Comparison of ENCODE assay signal across 27 cellular contexts in genomic region chr11:57974830-57975229, GRCh38. TPM values are rescaled to one million over a fixed set of nuclear protein-coding genes. Genes with fewer than 3 reads are reported as not detected.
DNase-seq lines count a peak whose midpoint lies in the region; ATAC-seq and TF ChIP-seq lines count a peak whose summit lies in the region.
"Had no signal": no experiment of that assay in that cellular context is flagged by ENCODE, and none has a peak within 500 bp of the region (broad histone marks: within the 10 kb centered on the region; RNA-seq: fewer than 3 reads in every experiment).

No MANE protein-coding gene starts in this region.

- H3K27me3 ChIP-seq in GM23338 (ENCODE audit: insufficient read depth) = no peaks in the 10 kb centered on the region
- H3K27me3 ChIP-seq in prostate gland (replicated peaks; ENCODE audit: insufficient read depth) = no peaks in the 10 kb centered on the region
- no peaks in the 10 kb centered on the region for H3K27me3 ChIP-seq in CD8-positive, alpha-beta T cell (ENCODE audit: insufficient read depth, low read length)

- TF ChIP-seq CTCF in GM23338 (conservative IDR thresholded peaks at IDR 0.05; ENCODE audit: low read depth in 2 of 2) (no peak), prostate gland (IDR thresholded peaks at IDR 0.05) (no peak)
- TF ChIP-seq CTCF in CD8-positive, alpha-beta T cell (IDR thresholded peaks at IDR 0.05) = no peak

- no peak overlapping the region for H3K4me2 ChIP-seq in GM23338

- no peaks in the 10 kb centered on the region for H3K4me1 ChIP-seq in GM23338 (ENCODE audit: insufficient read depth)
- no peaks in the 10 kb centered on the region for H3K4me1 ChIP-seq in prostate gland (replicated peaks)
- no peaks in the 10 kb centered on the region for H3K4me1 ChIP-seq in CD8-positive, alpha-beta T cell (ENCODE audit: insufficient read depth, low read length)

- H3K4me1 Mint-ChIP-seq in GM23338 = peaks cover 11% of the 10 kb centered on the region; the same call in 1 of the 3 replicates
- H3K4me1 Mint-ChIP-seq in CD8-positive, alpha-beta T cell (ENCODE audit: low read depth) = no peaks in the 10 kb centered on the region
- H3K4me1 Mint-ChIP-seq: CD4-positive, alpha-beta memory T cell; central memory CD8-positive, alpha-beta T cell; naive B cell; stimulated activated memory B cell treated with anti-CD40 and anti-IgM and Interleukin-4, amounts not matched to agents 10 μg/mL and 1 μg/mL and 100 μg/mL, for 72 hours had no signal

- DNase-seq in GM23338 (ENCODE audit: low spot score) (no peak), RPMI7951 (ENCODE audit: low read depth) (peak; percentile 2), iris pigment epithelial cell (ENCODE audit: low read depth) (peak; percentile 3), skeletal muscle cell (ENCODE audit: low read depth) (peak; percentile 71), putamen (ENCODE audit: low spot score) (no peak), 8988T (no peak), prostate gland (ENCODE audit: low spot score) (no peak)
- no peak for DNase-seq in CD8-positive, alpha-beta T cell
- DNase-seq: activated naive CD4-positive, alpha-beta T cell treated with anti-CD3 and anti-CD28 coated beads for 36 hours; activated T-cell treated with anti-CD3 and anti-CD28 coated beads, Interleukin-2, amount 50 U/mL, for 4 hours; CD4-positive, alpha-beta memory T cell; foreskin melanocyte; HCEC 1CT; KBM-7; naive B cell; NCI-H1092 treated with DMSO at 0.1 percent for 48 hours; NCI-H2029; NCI-H226; NCI-H774; PC-3; SHP77; small intestine had no signal

- H4K20me1 ChIP-seq in GM23338 (replicated peaks; ENCODE audit: insufficient read depth) = no peaks in the 10 kb centered on the region

- H3K4me3 ChIP-seq in GM23338 (no peak overlapping the region), skeletal muscle cell (ENCODE audit: low read depth, low read length) (no peak overlapping the region), prostate gland (no peak overlapping the region)
- no peak overlapping the region for H3K4me3 ChIP-seq in CD8-positive, alpha-beta T cell (ENCODE audit: low read depth, low read length)
- H3K4me3 ChIP-seq: thoracic aorta had no signal

- H3K36me3 Mint-ChIP-seq in GM23338 (ENCODE audit: low read depth) = no peaks in the 10 kb centered on the region
- no peaks in the 10 kb centered on the region for H3K36me3 Mint-ChIP-seq in CD8-positive, alpha-beta T cell
- H3K36me3 Mint-ChIP-seq: CD4-positive, alpha-beta memory T cell; naive B cell; stimulated activated memory B cell treated with anti-CD40 and anti-IgM and Interleukin-4, amounts not matched to agents 10 μg/mL and 1 μg/mL and 100 μg/mL, for 72 hours had no signal

- POLR2A ChIA-PET in CD8-positive, alpha-beta T cell (lab: Charles Lee) = no interaction called here

- no peak overlapping the region for H3K27ac Mint-ChIP-seq in GM23338
- no peak overlapping the region for H3K27ac Mint-ChIP-seq in CD8-positive, alpha-beta T cell
- H3K27ac Mint-ChIP-seq: activated naive CD4-positive, alpha-beta T cell treated with anti-CD3 and anti-CD28 coated beads for 36 hours; CD4-positive, alpha-beta memory T cell; naive B cell; stimulated activated memory B cell treated with anti-CD40 and anti-IgM and Interleukin-4, amounts not matched to agents 10 μg/mL and 1 μg/mL and 100 μg/mL, for 72 hours had no signal

- H3K4me3 Mint-ChIP-seq in GM23338 = no peak overlapping the region
- no peak overlapping the region for H3K4me3 Mint-ChIP-seq in CD8-positive, alpha-beta T cell
- H3K4me3 Mint-ChIP-seq: activated naive CD4-positive, alpha-beta T cell treated with anti-CD3 and anti-CD28 coated beads for 36 hours; activated T-cell treated with anti-CD3 and anti-CD28 coated beads, Interleukin-2, amount 50 U/mL, for 4 hours; CD4-positive, alpha-beta memory T cell; central memory CD8-positive, alpha-beta T cell; naive B cell; stimulated activated memory B cell treated with anti-CD40 and anti-IgM and Interleukin-4, amounts not matched to agents 10 μg/mL and 1 μg/mL and 100 μg/mL, for 72 hours had no signal

- H3K79me2 ChIP-seq in GM23338 (replicated peaks; ENCODE audit: insufficient read depth) = no peaks in the 10 kb centered on the region

- intact Hi-C loops in prostate gland (cut with DNase I) = no loop called here
- intact Hi-C loops in CD8-positive, alpha-beta T cell (cut with DNase I, micrococcal nuclease) = no loop called here

- WGBS in prostate gland = 88% methylated on average over 13 of the region's 13 CpGs

- 0 out of 2 replicates have a peak overlapping the region, but pooled peaks have one; percentile 14 for H2AFZ ChIP-seq in GM23338

- H3K9me2 ChIP-seq in GM23338 (ENCODE audit: insufficient read depth) = peaks cover 10% of the 10 kb centered on the region

- CTCF ChIA-PET in CD8-positive, alpha-beta T cell (lab: Charles Lee) = no interaction called here

- no peaks in the 10 kb centered on the region for H3K9me3 ChIP-seq in prostate gland
- no peaks in the 10 kb centered on the region for H3K9me3 ChIP-seq in CD8-positive, alpha-beta T cell (ENCODE audit: low read length)
- H3K9me3 ChIP-seq: thoracic aorta had no signal

- H3K27ac ChIP-seq in GM23338 (ENCODE audit: low read depth) = no peak overlapping the region
- H3K27ac ChIP-seq in prostate gland = no peak overlapping the region
- no peak overlapping the region for H3K27ac ChIP-seq in CD8-positive, alpha-beta T cell (ENCODE audit: low read depth, low read length)
- H3K27ac ChIP-seq: epithelial cell of prostate, thoracic aorta had no signal

- no peak for ATAC-seq in GM23338
- ATAC-seq in CD8-positive, alpha-beta T cell = no peak
- ATAC-seq: activated T-cell treated with anti-CD3 and anti-CD28 coated beads, Interleukin-2, amount 50 U/mL, for 4 hours; PC-3; stimulated activated memory B cell treated with anti-CD40 and anti-IgM and Interleukin-4, amounts not matched to agents 10 μg/mL and 1 μg/mL and 100 μg/mL, for 72 hours had no signal

- H3K9me3 Mint-ChIP-seq in GM23338 = no peaks in the 10 kb centered on the region
- no peaks in the 10 kb centered on the region for H3K9me3 Mint-ChIP-seq in CD8-positive, alpha-beta T cell
- H3K9me3 Mint-ChIP-seq: activated naive CD4-positive, alpha-beta T cell treated with anti-CD3 and anti-CD28 coated beads for 36 hours; activated T-cell treated with anti-CD3 and anti-CD28 coated beads, Interleukin-2, amount 50 U/mL, for 4 hours; central memory CD8-positive, alpha-beta T cell had no signal

- H3K36me3 ChIP-seq in GM23338 (ENCODE audit: insufficient read depth) = no peaks in the 10 kb centered on the region
- no peaks in the 10 kb centered on the region for H3K36me3 ChIP-seq in prostate gland
- no peaks in the 10 kb centered on the region for H3K36me3 ChIP-seq in CD8-positive, alpha-beta T cell (ENCODE audit: insufficient read depth, low read length)
- H3K36me3 ChIP-seq: thoracic aorta had no signal

- no peak for TF ChIP-seq POLR2A in prostate gland (IDR thresholded peaks at IDR 0.05)

- no peaks in the 10 kb centered on the region for H3F3A ChIP-seq in GM23338 (replicated peaks; ENCODE audit: low read depth)

- H3K27me3 Mint-ChIP-seq in GM23338 (ENCODE audit: insufficient read depth, low read depth, poor library complexity) = peaks cover 2% of the 10 kb centered on the region
- peaks cover 20% of the 10 kb centered on the region for H3K27me3 Mint-ChIP-seq in CD8-positive, alpha-beta T cell (ENCODE audit: low read depth)

TF ChIP-seq in GM23338, 12 proteins besides CTCF, POLR2A, EP300 and RAD21:
- TF ChIP-seq ZNF114 (CRISPR knock-in tag; IDR thresholded peaks at IDR 0.05) = no peak

RNA-seq across cellular contexts. Expression of gene OR9Q1, which starts 48.9 kb away (rescaled TPM):
- total RNA-seq in GM23338 (2014; rRNA removed; shearing (Covaris generic)) = not detected in 2 replicates
- polyA plus RNA-seq in GM23338 (2016; fragmentation: Nextera tagmentation; extraction: Ambion mirVana) = not detected in 2 replicates
- total RNA-seq in RPMI7951 (2014; rRNA removed; shearing (Covaris generic)) = not detected in 2 replicates
- not detected for total RNA-seq in prostate gland
- not detected for total RNA-seq in CD8-positive, alpha-beta T cell
- total RNA-seq: activated CD8-positive, alpha-beta memory T cell treated with anti-CD3 and anti-CD28 coated beads for 36 hours; activated naive CD4-positive, alpha-beta T cell treated with anti-CD3 and anti-CD28 coated beads for 36 hours; activated T-cell treated with anti-CD3 and anti-CD28 coated beads, Interleukin-2, amount 50 U/mL, for 4 hours; CD4-positive, alpha-beta memory T cell; PC-3; thoracic aorta had no signal
- polyA plus RNA-seq: CD4-positive, alpha-beta memory T cell; small intestine had no signal

RNA-seq across cellular contexts. Expression of gene OR6Q1, which starts 55.9 kb away (rescaled TPM):
- not detected in 2 replicates for total RNA-seq in GM23338 (2014; rRNA removed; shearing (Covaris generic))
- polyA plus RNA-seq in GM23338 (2016; fragmentation: Nextera tagmentation; extraction: Ambion mirVana) = not detected in 2 replicates
- not detected in 2 replicates for total RNA-seq in RPMI7951 (2014; rRNA removed; shearing (Covaris generic))
- total RNA-seq in prostate gland = not detected
- total RNA-seq in CD8-positive, alpha-beta T cell = not detected
- total RNA-seq: activated CD8-positive, alpha-beta memory T cell treated with anti-CD3 and anti-CD28 coated beads for 36 hours; activated naive CD4-positive, alpha-beta T cell treated with anti-CD3 and anti-CD28 coated beads for 36 hours; activated T-cell treated with anti-CD3 and anti-CD28 coated beads, Interleukin-2, amount 50 U/mL, for 4 hours; CD4-positive, alpha-beta memory T cell; PC-3; thoracic aorta had no signal
- polyA plus RNA-seq: CD4-positive, alpha-beta memory T cell; small intestine had no signal

Comparison
In these comparisons a context has a peak if more than half of its experiments do, and no peak if none do; other contexts are left out.
1. DNase-seq: peak in RPMI7951 (single experiment), iris pigment epithelial cell (single experiment) and skeletal muscle cell (single experiment); none in GM23338 (single experiment), putamen (single experiment), 8988T (single experiment), prostate gland (single experiment) and CD8-positive, alpha-beta T cell (0 of 7).